Comparison of ENCODE assay signal across 1 cellular context in genomic region chr20:13356087-13356486, GRCh38.
A peak's percentile ranks its signal among the peaks of the same experiment; 100 is the strongest.
TF ChIP-seq lines count a peak whose summit lies in the region.

No MANE protein-coding gene starts in this region.

TF ChIP-seq in HepG2, 621 proteins besides CTCF, POLR2A, EP300 and RAD21 (continued from another document):
- TF ChIP-seq SNAPC4 (CRISPR knock-in tag; IDR thresholded peaks at IDR 0.05) (no peak), ZFP37 (CRISPR knock-in tag; IDR thresholded peaks at IDR 0.05; ENCODE audit: borderline replicate concordance) (no peak), HNRNPK (IDR thresholded peaks at IDR 0.05; ENCODE audit: low read depth, low read length, poor library complexity, severe bottlenecking) (no peak), RFX3 (CRISPR knock-in tag; IDR thresholded peaks at IDR 0.05) (no peak), THAP8 (CRISPR knock-in tag; IDR thresholded peaks at IDR 0.05; ENCODE audit: borderline replicate concordance) (no peak), TFAP4 (IDR thresholded peaks at IDR 0.05; ENCODE audit: borderline replicate concordance, low read depth) (peak; percentile 20; the same call in 1 of the 2 replicates), ZNF138 (CRISPR knock-in tag; IDR thresholded peaks at IDR 0.05; ENCODE audit: low read depth) (no peak), SOX5 (CRISPR knock-in tag; IDR thresholded peaks at IDR 0.05; ENCODE audit: borderline replicate concordance) (peak; percentile 81; the same call in 1 of the 2 replicates)
TF ChIP-seq in HepG2: peak in this region for 3.
